12 cellular contexts compared by ENCODE assay signal in the genomic region with DNA sequence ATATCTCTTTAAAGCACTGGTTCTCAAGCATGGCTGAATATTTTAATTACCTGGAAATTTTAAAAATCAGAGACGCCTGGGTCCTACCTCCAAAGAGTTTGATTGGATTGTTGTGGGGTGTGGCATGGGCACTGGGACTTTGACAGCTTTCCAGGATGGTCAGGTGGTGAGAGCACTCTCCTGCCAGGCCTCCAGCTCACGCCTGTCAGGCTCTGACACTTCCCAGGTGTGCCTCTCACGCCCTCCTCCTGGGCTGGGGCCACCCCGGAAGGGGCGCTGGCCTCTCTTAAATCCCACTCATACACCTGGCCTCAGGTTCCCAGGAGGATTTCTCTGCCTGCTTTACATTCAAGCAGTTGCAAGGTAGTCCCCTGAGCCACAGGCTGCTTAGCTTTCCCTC. TPM values are rescaled to one million over a fixed set of nuclear protein-coding genes. Genes with fewer than 3 reads are reported as not detected.
DNase-seq lines count a peak whose midpoint lies in the region; ATAC-seq and TF ChIP-seq lines count a peak whose summit lies in the region.
"Had no signal": no experiment of that assay in that cellular context is flagged by ENCODE, and none has a peak within 500 bp of the region (broad histone marks: within the 10 kb centered on the region; RNA-seq: fewer than 3 reads in every experiment).

No MANE protein-coding gene starts in this region.

- no peaks in the 10 kb centered on the region for H3K36me3 Mint-ChIP-seq in activated T-cell treated with anti-CD3 and anti-CD28 coated beads, Interleukin-2, amount 50 U/mL, for 24 hours (ENCODE audit: low read depth)
- H3K36me3 Mint-ChIP-seq: activated naive CD8-positive, alpha-beta T cell treated with anti-CD3 and anti-CD28 coated beads for 36 hours had no signal

- in situ Hi-C loops in Panc1 (cut with HindIII; ENCODE audit: low pct_unique_long_range_greater_than_20kb, low sequenced_read_pairs) = no loop called here

- intact Hi-C loops in Panc1 (cut with micrococcal nuclease; ENCODE audit: unreplicated experiment) = no loop called here
- intact Hi-C loops in thyroid gland (cut with DNase I) = no loop called here

- H3K9me3 ChIP-seq in Panc1 (ENCODE audit: control insufficient read depth, insufficient read depth, low read depth, low read length) = no peaks in the 10 kb centered on the region
- H3K9me3 ChIP-seq in thyroid gland = no peaks in the 10 kb centered on the region

- peak overlapping the region; percentile 52 for H3K18ac ChIP-seq in mesendoderm (ENCODE audit: low read length)

- no peak overlapping the region for H4K5ac ChIP-seq in mesendoderm (ENCODE audit: low read length)

- no peak for ATAC-seq in Panc1
- ATAC-seq in GM19467 (IDR thresholded peaks at IDR 0.05; ENCODE audit: unreplicated experiment) = no peak
- ATAC-seq: activated CD8-positive, alpha-beta T cell treated with anti-CD3 and anti-CD28 coated beads, Interleukin-2, amount 10 ng/mL, durations not matched to agents 7 days and 5 days; K562 had no signal

- POLR2A ChIA-PET in Panc1 (lab: Charles Lee) = no interaction called here

- CTCF ChIA-PET in Panc1 (lab: Charles Lee) = interaction anchor here (0.6 kb wide), 1 partner anchor 38 kb away, joined by 3 read pairs; no protein-coding TSS in a partner anchor

- TF ChIP-seq CTCF in Panc1 (IDR thresholded peaks at IDR 0.05) (no peak), thyroid gland (IDR thresholded peaks at IDR 0.05) (no peak)

- H3K4me2 ChIP-seq in mesendoderm (ENCODE audit: low read length) = no peak overlapping the region

- H3K27ac Mint-ChIP-seq in activated T-cell treated with anti-CD3 and anti-CD28 coated beads, Interleukin-2, amount 50 U/mL, for 24 hours = no peak overlapping the region
- H3K27ac Mint-ChIP-seq: activated CD8-positive, alpha-beta T cell treated with anti-CD3 and anti-CD28 coated beads, Interleukin-2, amount 10 ng/mL, durations not matched to agents 7 days and 5 days; activated naive CD8-positive, alpha-beta T cell treated with anti-CD3 and anti-CD28 coated beads for 36 hours had no signal

- H2BK15ac ChIP-seq in mesendoderm (replicated peaks; ENCODE audit: low read depth) = no peak overlapping the region

- DNase-seq in Panc1 (ENCODE audit: low read depth, low spot score) (no peak), epithelial cell of prostate (ENCODE audit: low read depth, low spot score) (no peak), mesendoderm (no peak), thyroid gland (peak; percentile 52 to 69), hepatic stellate cell (ENCODE audit: low spot score) (no peak)
- DNase-seq in activated T-cell treated with anti-CD3 and anti-CD28 coated beads, Interleukin-2, amount 50 U/mL, for 24 hours = no peak
- DNase-seq: activated CD8-positive, alpha-beta T cell treated with anti-CD3 and anti-CD28 coated beads, Interleukin-2, amount 10 ng/mL, durations not matched to agents 7 days and 5 days; activated naive CD8-positive, alpha-beta T cell treated with anti-CD3 and anti-CD28 coated beads for 36 hours; NCI-H2029 had no signal

- BruUV-seq in Panc1 (replicated peaks; lab: Mats Ljungman, UMichigan) = no TSS peak

- H2BK120ac ChIP-seq in mesendoderm (ENCODE audit: low read depth, low read length) = peak overlapping the region; percentile 33

- TF ChIP-seq POLR2A in thyroid gland (IDR thresholded peaks at IDR 0.05) = no peak

- no CpG with 5 or more reads among the region's 5 CpGs for WGBS in mesendoderm (ENCODE audit: extremely low coverage, insufficient coverage, low lambda C conversion rate)
- 69 to 72% methylated on average over 5 of the region's 5 CpGs for WGBS in thyroid gland, 2 donors

- H3K4me1 ChIP-seq in Panc1 (ENCODE audit: control insufficient read depth, insufficient read depth, low read length) (peaks cover 61% of the 10 kb centered on the region), mesendoderm (ENCODE audit: control insufficient read depth, low read depth, low read length) (peaks cover 13% of the 10 kb centered on the region), thyroid gland (peaks cover 26 to 34% of the 10 kb centered on the region in 2 donors)

- no peak overlapping the region for H3K4me3 Mint-ChIP-seq in activated T-cell treated with anti-CD3 and anti-CD28 coated beads, Interleukin-2, amount 50 U/mL, for 24 hours
- H3K4me3 Mint-ChIP-seq: activated CD8-positive, alpha-beta T cell treated with anti-CD3 and anti-CD28 coated beads, Interleukin-2, amount 10 ng/mL, durations not matched to agents 7 days and 5 days; activated naive CD8-positive, alpha-beta T cell treated with anti-CD3 and anti-CD28 coated beads for 36 hours had no signal

- H3K27me3 Mint-ChIP-seq in activated T-cell treated with anti-CD3 and anti-CD28 coated beads, Interleukin-2, amount 50 U/mL, for 24 hours = peaks cover 13% of the 10 kb centered on the region

- peak overlapping the region; percentile 93 for H3K27ac ChIP-seq in Panc1 (ENCODE audit: low read length)
- H3K27ac ChIP-seq in epithelial cell of prostate = peak overlapping the region; percentile 100
- H3K27ac ChIP-seq in mesendoderm (ENCODE audit: low read depth, low read length) = peak overlapping the region; percentile 74
- H3K27ac ChIP-seq in thyroid gland = peak overlapping the region; percentile 76 to 91 (median 77)

- H2AK5ac ChIP-seq in mesendoderm (ENCODE audit: low read length) = peak overlapping the region; percentile 27

- peak overlapping the region; percentile 73 for H3K56ac ChIP-seq in mesendoderm (ENCODE audit: low read length)

- peak overlapping the region; percentile 18 for H2BK5ac ChIP-seq in mesendoderm (ENCODE audit: low read length)

- H3K79me1 ChIP-seq in mesendoderm (ENCODE audit: low read length) = no peaks in the 10 kb centered on the region

- H3K36me3 ChIP-seq in Panc1 (ENCODE audit: control insufficient read depth, insufficient read depth, low read length) (no peaks in the 10 kb centered on the region), mesendoderm (ENCODE audit: control insufficient read depth, insufficient read depth, low read length) (no peaks in the 10 kb centered on the region), thyroid gland (no peaks in the 10 kb centered on the region)

- no peaks in the 10 kb centered on the region for H3K9me3 Mint-ChIP-seq in activated T-cell treated with anti-CD3 and anti-CD28 coated beads, Interleukin-2, amount 50 U/mL, for 24 hours
- H3K9me3 Mint-ChIP-seq: activated naive CD8-positive, alpha-beta T cell treated with anti-CD3 and anti-CD28 coated beads for 36 hours had no signal

- peak overlapping the region; percentile 83 for H3K23ac ChIP-seq in mesendoderm (ENCODE audit: low read length)

- H3K79me2 ChIP-seq in mesendoderm (ENCODE audit: control insufficient read depth, insufficient read depth, low read length) = no peaks in the 10 kb centered on the region

- no peaks in the 10 kb centered on the region for H3K27me3 ChIP-seq in Panc1 (ENCODE audit: control insufficient read depth, insufficient read depth, low read length)
- no peaks in the 10 kb centered on the region for H3K27me3 ChIP-seq in mesendoderm (ENCODE audit: insufficient read depth, low read length, poor library complexity)
- H3K27me3 ChIP-seq in thyroid gland = no peaks in the 10 kb centered on the region
- H3K27me3 ChIP-seq: dorsolateral prefrontal cortex had no signal

- H3K9ac ChIP-seq in mesendoderm (ENCODE audit: low read length) = peak overlapping the region; percentile 24

- no peak overlapping the region for H4K8ac ChIP-seq in mesendoderm (ENCODE audit: low read depth, low read length)

- no peak overlapping the region for H3K4me3 ChIP-seq in Panc1 (ENCODE audit: low read depth in 2 of 2, low read length in 2 of 2)
- H3K4me3 ChIP-seq in mesendoderm (ENCODE audit: low read length) = no peak overlapping the region
- H3K4me3 ChIP-seq in thyroid gland (replicated peaks in 1 of 3) = no peak overlapping the region
- H3K4me3 ChIP-seq: dorsolateral prefrontal cortex, K562 had no signal

- H3K4ac ChIP-seq in mesendoderm (ENCODE audit: low read depth, low read length) = peak overlapping the region; percentile 83

- H3K4me1 Mint-ChIP-seq in activated T-cell treated with anti-CD3 and anti-CD28 coated beads, Interleukin-2, amount 50 U/mL, for 24 hours (ENCODE audit: low read depth) = no peaks in the 10 kb centered on the region
- H3K4me1 Mint-ChIP-seq: activated naive CD8-positive, alpha-beta T cell treated with anti-CD3 and anti-CD28 coated beads for 36 hours had no signal

RNA-seq across cellular contexts. Expression of a gene that starts 48.5 kb away (rescaled TPM):
- 146 TPM for total RNA-seq in Panc1 (2021; ENCODE audit: unreplicated experiment)
- polyA plus RNA-seq in Panc1 (2012; ENCODE audit: insufficient read length) = 73.2 TPM
- polyA plus RNA-seq in mesendoderm (2013, experiment 1 of 2) = 110 TPM
- 105 TPM for polyA plus RNA-seq in mesendoderm (2013, experiment 2 of 2)
- 100 to 1,000 TPM in 3 of 4 donors, 10 to 100 TPM in 1; 76.0 to 149 (median 117) TPM for total RNA-seq in thyroid gland
- total RNA-seq: activated CD8-positive, alpha-beta T cell treated with anti-CD3 and anti-CD28 coated beads, Interleukin-2, amount 10 ng/mL, durations not matched to agents 7 days and 5 days; activated naive CD8-positive, alpha-beta T cell treated with anti-CD3 and anti-CD28 coated beads for 36 hours had no signal

Comparison
In these comparisons a context has a peak if more than half of its experiments do, and no peak if none do; other contexts are left out.
1. DNase-seq: peak in thyroid gland (2 of 2); none in Panc1 (single experiment), epithelial cell of prostate (single experiment), mesendoderm (single experiment), activated T-cell treated with anti-CD3 and anti-CD28 coated beads, Interleukin-2, amount 50 U/mL, for 24 hours (single experiment) and hepatic stellate cell (single experiment).
2. Peak in every context shown above with its lines, with median percentiles within 50 percentile points of each other: H3K27ac ChIP-seq.